In the genomic region with DNA sequence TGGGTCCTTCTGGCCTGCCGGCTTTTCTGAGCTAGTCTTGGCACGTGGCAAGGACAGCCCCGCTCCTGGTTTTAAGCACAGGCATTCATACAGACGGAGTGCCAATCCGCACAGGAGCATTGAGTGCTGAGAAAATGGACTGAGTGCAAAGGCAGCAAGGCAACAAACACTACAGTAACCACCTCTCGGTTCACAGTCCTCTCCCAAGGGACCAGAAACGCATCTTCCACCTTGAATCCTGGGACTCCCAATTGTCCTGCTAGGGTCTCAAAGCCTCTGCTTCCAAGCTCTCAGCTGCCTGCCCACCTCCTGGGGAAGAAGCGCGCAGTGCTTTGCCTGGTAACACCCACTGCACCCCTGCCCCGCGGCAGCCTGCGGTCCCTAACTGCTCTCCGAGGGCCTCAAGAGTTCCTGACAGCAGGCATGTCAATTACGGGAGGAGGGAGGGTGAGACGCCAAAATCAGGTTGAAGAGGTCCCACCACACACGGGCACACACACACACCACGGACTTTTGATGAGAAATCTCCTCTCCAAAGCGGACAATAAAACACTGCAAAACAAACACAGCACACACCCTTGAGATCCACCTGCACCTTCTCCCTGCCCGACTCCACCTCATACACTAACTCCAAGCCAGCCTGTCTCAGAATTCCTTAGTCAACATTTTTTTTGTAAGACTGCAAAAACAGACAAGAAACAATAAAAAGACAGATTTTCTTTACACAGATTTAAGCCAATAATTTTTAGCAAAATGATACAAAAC, we compare ENCODE assay signal across 2 cellular contexts.
TF ChIP-seq lines count a peak whose summit lies in the region.

No MANE protein-coding gene starts in this region.

TF ChIP-seq in GM23338, 12 proteins besides CTCF, POLR2A, EP300 and RAD21 (continues in another document):
- TF ChIP-seq, protein P1, sequence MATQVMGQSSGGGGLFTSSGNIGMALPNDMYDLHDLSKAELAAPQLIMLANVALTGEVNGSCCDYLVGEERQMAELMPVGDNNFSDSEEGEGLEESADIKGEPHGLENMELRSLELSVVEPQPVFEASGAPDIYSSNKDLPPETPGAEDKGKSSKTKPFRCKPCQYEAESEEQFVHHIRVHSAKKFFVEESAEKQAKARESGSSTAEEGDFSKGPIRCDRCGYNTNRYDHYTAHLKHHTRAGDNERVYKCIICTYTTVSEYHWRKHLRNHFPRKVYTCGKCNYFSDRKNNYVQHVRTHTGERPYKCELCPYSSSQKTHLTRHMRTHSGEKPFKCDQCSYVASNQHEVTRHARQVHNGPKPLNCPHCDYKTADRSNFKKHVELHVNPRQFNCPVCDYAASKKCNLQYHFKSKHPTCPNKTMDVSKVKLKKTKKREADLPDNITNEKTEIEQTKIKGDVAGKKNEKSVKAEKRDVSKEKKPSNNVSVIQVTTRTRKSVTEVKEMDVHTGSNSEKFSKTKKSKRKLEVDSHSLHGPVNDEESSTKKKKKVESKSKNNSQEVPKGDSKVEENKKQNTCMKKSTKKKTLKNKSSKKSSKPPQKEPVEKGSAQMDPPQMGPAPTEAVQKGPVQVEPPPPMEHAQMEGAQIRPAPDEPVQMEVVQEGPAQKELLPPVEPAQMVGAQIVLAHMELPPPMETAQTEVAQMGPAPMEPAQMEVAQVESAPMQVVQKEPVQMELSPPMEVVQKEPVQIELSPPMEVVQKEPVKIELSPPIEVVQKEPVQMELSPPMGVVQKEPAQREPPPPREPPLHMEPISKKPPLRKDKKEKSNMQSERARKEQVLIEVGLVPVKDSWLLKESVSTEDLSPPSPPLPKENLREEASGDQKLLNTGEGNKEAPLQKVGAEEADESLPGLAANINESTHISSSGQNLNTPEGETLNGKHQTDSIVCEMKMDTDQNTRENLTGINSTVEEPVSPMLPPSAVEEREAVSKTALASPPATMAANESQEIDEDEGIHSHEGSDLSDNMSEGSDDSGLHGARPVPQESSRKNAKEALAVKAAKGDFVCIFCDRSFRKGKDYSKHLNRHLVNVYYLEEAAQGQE (IDR thresholded peaks at IDR 0.05; ENCODE audit: unreplicated experiment): no peak
- TF ChIP-seq EZH2phosphoT487 (IDR thresholded peaks at IDR 0.05; ENCODE audit: unreplicated experiment) (no peak), NANOG (IDR thresholded peaks at IDR 0.05; ENCODE audit: borderline replicate concordance) (no peak), POLR2AphosphoS5 (IDR thresholded peaks at IDR 0.05; ENCODE audit: low read depth) (no peak), CREB1 (CRISPR knock-in tag; IDR thresholded peaks at IDR 0.05; ENCODE audit: low read depth) (no peak)
- TF ChIP-seq, protein P2, sequence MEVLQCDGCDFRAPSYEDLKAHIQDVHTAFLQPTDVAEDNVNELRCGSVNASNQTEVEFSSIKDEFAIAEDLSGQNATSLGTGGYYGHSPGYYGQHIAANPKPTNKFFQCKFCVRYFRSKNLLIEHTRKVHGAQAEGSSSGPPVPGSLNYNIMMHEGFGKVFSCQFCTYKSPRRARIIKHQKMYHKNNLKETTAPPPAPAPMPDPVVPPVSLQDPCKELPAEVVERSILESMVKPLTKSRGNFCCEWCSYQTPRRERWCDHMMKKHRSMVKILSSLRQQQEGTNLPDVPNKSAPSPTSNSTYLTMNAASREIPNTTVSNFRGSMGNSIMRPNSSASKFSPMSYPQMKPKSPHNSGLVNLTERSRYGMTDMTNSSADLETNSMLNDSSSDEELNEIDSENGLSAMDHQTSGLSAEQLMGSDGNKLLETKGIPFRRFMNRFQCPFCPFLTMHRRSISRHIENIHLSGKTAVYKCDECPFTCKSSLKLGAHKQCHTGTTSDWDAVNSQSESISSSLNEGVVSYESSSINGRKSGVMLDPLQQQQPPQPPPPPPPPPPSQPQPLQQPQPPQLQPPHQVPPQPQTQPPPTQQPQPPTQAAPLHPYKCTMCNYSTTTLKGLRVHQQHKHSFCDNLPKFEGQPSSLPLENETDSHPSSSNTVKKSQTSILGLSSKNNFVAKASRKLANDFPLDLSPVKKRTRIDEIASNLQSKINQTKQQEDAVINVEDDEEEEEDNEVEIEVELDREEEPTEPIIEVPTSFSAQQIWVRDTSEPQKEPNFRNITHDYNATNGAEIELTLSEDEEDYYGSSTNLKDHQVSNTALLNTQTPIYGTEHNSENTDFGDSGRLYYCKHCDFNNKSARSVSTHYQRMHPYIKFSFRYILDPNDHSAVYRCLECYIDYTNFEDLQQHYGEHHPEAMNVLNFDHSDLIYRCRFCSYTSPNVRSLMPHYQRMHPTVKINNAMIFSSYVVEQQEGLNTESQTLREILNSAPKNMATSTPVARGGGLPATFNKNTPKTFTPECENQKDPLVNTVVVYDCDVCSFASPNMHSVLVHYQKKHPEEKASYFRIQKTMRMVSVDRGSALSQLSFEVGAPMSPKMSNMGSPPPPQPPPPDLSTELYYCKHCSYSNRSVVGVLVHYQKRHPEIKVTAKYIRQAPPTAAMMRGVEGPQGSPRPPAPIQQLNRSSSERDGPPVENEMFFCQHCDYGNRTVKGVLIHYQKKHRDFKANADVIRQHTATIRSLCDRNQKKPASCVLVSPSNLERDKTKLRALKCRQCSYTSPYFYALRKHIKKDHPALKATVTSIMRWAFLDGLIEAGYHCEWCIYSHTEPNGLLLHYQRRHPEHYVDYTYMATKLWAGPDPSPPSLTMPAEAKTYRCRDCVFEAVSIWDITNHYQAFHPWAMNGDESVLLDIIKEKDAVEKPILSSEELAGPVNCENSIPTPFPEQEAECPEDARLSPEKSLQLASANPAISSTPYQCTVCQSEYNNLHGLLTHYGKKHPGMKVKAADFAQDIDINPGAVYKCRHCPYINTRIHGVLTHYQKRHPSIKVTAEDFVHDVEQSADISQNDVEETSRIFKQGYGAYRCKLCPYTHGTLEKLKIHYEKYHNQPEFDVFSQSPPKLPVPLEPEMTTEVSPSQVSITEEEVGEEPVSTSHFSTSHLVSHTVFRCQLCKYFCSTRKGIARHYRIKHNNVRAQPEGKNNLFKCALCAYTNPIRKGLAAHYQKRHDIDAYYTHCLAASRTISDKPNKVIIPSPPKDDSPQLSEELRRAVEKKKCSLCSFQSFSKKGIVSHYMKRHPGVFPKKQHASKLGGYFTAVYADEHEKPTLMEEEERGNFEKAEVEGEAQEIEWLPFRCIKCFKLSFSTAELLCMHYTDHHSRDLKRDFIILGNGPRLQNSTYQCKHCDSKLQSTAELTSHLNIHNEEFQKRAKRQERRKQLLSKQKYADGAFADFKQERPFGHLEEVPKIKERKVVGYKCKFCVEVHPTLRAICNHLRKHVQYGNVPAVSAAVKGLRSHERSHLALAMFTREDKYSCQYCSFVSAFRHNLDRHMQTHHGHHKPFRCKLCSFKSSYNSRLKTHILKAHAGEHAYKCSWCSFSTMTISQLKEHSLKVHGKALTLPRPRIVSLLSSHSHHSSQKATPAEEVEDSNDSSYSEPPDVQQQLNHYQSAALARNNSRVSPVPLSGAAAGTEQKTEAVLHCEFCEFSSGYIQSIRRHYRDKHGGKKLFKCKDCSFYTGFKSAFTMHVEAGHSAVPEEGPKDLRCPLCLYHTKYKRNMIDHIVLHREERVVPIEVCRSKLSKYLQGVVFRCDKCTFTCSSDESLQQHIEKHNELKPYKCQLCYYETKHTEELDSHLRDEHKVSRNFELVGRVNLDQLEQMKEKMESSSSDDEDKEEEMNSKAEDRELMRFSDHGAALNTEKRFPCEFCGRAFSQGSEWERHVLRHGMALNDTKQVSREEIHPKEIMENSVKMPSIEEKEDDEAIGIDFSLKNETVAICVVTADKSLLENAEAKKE (CRISPR knock-in tag; IDR thresholded peaks at IDR 0.05): no peak
- TF ChIP-seq, protein P3, sequence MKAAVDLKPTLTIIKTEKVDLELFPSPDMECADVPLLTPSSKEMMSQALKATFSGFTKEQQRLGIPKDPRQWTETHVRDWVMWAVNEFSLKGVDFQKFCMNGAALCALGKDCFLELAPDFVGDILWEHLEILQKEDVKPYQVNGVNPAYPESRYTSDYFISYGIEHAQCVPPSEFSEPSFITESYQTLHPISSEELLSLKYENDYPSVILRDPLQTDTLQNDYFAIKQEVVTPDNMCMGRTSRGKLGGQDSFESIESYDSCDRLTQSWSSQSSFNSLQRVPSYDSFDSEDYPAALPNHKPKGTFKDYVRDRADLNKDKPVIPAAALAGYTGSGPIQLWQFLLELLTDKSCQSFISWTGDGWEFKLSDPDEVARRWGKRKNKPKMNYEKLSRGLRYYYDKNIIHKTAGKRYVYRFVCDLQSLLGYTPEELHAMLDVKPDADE (IDR thresholded peaks at IDR 0.05): no peak

TF ChIP-seq in SK-N-SH, 30 proteins besides CTCF, POLR2A, EP300 and RAD21:
- TF ChIP-seq JUND (IDR thresholded peaks at IDR 0.05) (no peak), POLR2AphosphoS5 (IDR thresholded peaks at IDR 0.05; ENCODE audit: low read depth, low read length) (no peak), RXRA (IDR thresholded peaks at IDR 0.05; ENCODE audit: borderline replicate concordance, low read depth) (no peak)
